ENCODE assay signal across 7 cellular contexts in genomic region chr11:75644370-75644769, GRCh38. TPM values are rescaled to one million over a fixed set of nuclear protein-coding genes. Genes with fewer than 3 reads are reported as not detected.
"Had no signal": no experiment of that assay in that cellular context is flagged by ENCODE, and none has a peak within 500 bp of the region (broad histone marks: within the 10 kb centered on the region; RNA-seq: fewer than 3 reads in every experiment).

No MANE protein-coding gene starts in this region.

- ATAC-seq: HepG2, K562 had no signal

- DNase-seq: IMR-90, KBM-7, KG1 had no signal

- H3K27ac ChIP-seq: HL-60 had no signal

- H3K4me3 ChIP-seq: K562 had no signal

RNA-seq across cellular contexts. Expression of gene MAP6, which starts 24.5 kb away (rescaled TPM):
- total RNA-seq: HT-29, K562 had no signal
- polyA plus RNA-seq: HepG2, K562 had no signal
